ENCODE assay signal across 8 cellular contexts in the genomic region with DNA sequence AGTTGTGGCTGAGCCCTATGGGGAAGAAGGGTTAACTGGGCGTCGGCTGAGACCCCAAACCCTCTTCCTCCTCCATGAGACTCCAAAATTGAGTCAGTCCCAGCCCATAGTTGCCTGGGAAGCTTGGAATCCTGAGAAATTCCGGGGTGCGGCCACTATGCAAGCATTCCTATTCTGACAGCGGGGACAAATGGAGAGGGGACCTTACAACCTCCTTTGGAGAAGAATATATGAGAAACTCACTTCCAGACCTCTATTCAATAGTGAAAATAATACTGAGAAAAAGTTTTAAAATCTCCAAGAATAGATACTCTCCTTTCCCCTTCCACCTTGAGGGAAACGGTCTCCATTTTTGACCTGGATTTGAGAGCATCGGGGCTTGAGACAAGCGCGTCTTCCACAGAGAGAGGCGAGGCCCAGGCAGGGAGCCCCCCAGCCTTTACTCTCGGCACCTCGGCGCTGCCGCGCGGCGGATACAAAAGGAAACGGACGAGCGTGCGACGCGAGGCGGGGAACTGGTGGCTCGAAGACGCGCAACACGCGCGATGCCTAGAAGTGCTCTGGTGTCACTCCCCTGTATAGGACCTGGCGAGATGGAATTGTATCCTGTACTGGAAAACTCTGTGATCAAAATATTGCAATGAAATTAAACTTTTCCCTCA. TPM values are rescaled to one million over a fixed set of nuclear protein-coding genes. Genes with fewer than 3 reads are reported as not detected.
DNase-seq lines count a peak whose midpoint lies in the region; ATAC-seq and TF ChIP-seq lines count a peak whose summit lies in the region.

No MANE protein-coding gene starts in this region.

- peaks cover 0 to 11% of the 10 kb centered on the region in 2 donors for H3K36me3 ChIP-seq in left lung
- peaks cover 6% of the 10 kb centered on the region for H3K36me3 ChIP-seq in suprapubic skin

- H3K27ac ChIP-seq in left lung, result no peak overlapping the region
- no peak overlapping the region for H3K27ac ChIP-seq in suprapubic skin

- peaks cover 68% of the 10 kb centered on the region for H3K27me3 Mint-ChIP-seq in activated naive CD8-positive, alpha-beta T cell treated with anti-CD3 and anti-CD28 coated beads, Interleukin-2, amount 50 U/mL, for 24 hours

- H3K27ac Mint-ChIP-seq in activated naive CD8-positive, alpha-beta T cell treated with anti-CD3 and anti-CD28 coated beads, Interleukin-2, amount 50 U/mL, for 24 hours, result no peak overlapping the region

- peak overlapping the region; percentile 69 for H3K4me3 Mint-ChIP-seq in activated naive CD8-positive, alpha-beta T cell treated with anti-CD3 and anti-CD28 coated beads, Interleukin-2, amount 50 U/mL, for 24 hours

- H3K27me3 ChIP-seq in left lung (peaks cover 34 to 95% of the 10 kb centered on the region in 2 donors), suprapubic skin (peaks cover 28% of the 10 kb centered on the region)

- TF ChIP-seq CTCF in left lung (IDR thresholded peaks at IDR 0.05) (no peak), suprapubic skin (IDR thresholded peaks at IDR 0.05) (no peak)

- H3K4me1 Mint-ChIP-seq in activated naive CD8-positive, alpha-beta T cell treated with anti-CD3 and anti-CD28 coated beads, Interleukin-2, amount 50 U/mL, for 24 hours, result peaks cover 57% of the 10 kb centered on the region

- DNase-seq in NOMO-1 (lab: John Stamatoyannopoulos, UW; ENCODE audit: unreplicated experiment in 2 of 2) (peak; percentile 18 to 33), NOMO-1 treated with dmso at 0.1 percent for 144 hours (lab: John Stamatoyannopoulos, UW; ENCODE audit: unreplicated experiment) (no peak), left lung (peak in 1 of 2 donors; percentile 77), suprapubic skin (ENCODE audit: low spot score in 2 of 2) (no peak), NCI-H526 treated with DMSO at 0.1 percent for 48 hours (lab: John Stamatoyannopoulos, UW) (no peak)
- DNase-seq in activated naive CD8-positive, alpha-beta T cell treated with anti-CD3 and anti-CD28 coated beads, Interleukin-2, amount 50 U/mL, for 24 hours, result peak; percentile 54

- H3K36me3 Mint-ChIP-seq in activated naive CD8-positive, alpha-beta T cell treated with anti-CD3 and anti-CD28 coated beads, Interleukin-2, amount 50 U/mL, for 24 hours (ENCODE audit: low read depth), result peaks cover 39% of the 10 kb centered on the region

- no peak for TF ChIP-seq EP300 in suprapubic skin (IDR thresholded peaks at IDR 0.05)

- H3K4me3 ChIP-seq in left lung (peak overlapping the region; percentile 12 to 34), suprapubic skin (peak overlapping the region; percentile 49)

- ATAC-seq in activated naive CD8-positive, alpha-beta T cell treated with anti-CD3 and anti-CD28 coated beads, Interleukin-2, amount 50 U/mL, for 24 hours, result peak; percentile 23
- ATAC-seq in left lung (peak; percentile 9), HG02588 (IDR thresholded peaks at IDR 0.05; ENCODE audit: unreplicated experiment) (no peak), GM19455 (IDR thresholded peaks at IDR 0.05; ENCODE audit: unreplicated experiment) (no peak)

- WGBS in suprapubic skin, result 6% methylated on average over 31 of the region's 31 CpGs

- H3K9me3 ChIP-seq in left lung (no peaks in the 10 kb centered on the region), suprapubic skin (no peaks in the 10 kb centered on the region)

- H3K9me3 Mint-ChIP-seq in activated naive CD8-positive, alpha-beta T cell treated with anti-CD3 and anti-CD28 coated beads, Interleukin-2, amount 50 U/mL, for 24 hours, result no peaks in the 10 kb centered on the region

- H3K4me1 ChIP-seq in left lung, result peaks cover 15 to 29% of the 10 kb centered on the region in 2 donors
- peaks cover 33% of the 10 kb centered on the region for H3K4me1 ChIP-seq in suprapubic skin

- intact Hi-C loops in left lung (cut with DNase I), result no loop called here

- TF ChIP-seq POLR2A in suprapubic skin (IDR thresholded peaks at IDR 0.05), result no peak

RNA-seq across cellular contexts. Expression of a gene that starts 11.1 kb away (rescaled TPM):
- total RNA-seq in left lung (1 to 10 TPM; 3.5 to 5.0 TPM), suprapubic skin (10 to 100 TPM in 3 of 4 donors, 1 to 10 TPM in 1; 9.5 to 21.7 (median 19.8) TPM)

Comparison
In these comparisons a context has a peak if more than half of its experiments do, and no peak if none do; other contexts are left out.
1. DNase-seq: peak in NOMO-1 (2 of 2) and activated naive CD8-positive, alpha-beta T cell treated with anti-CD3 and anti-CD28 coated beads, Interleukin-2, amount 50 U/mL, for 24 hours (single experiment); none in NOMO-1 treated with dmso at 0.1 percent for 144 hours (single experiment), suprapubic skin (0 of 2) and NCI-H526 treated with DMSO at 0.1 percent for 48 hours (single experiment).
2. ATAC-seq: peak in activated naive CD8-positive, alpha-beta T cell treated with anti-CD3 and anti-CD28 coated beads, Interleukin-2, amount 50 U/mL, for 24 hours (single experiment) and left lung (single experiment); none in HG02588 (single experiment) and GM19455 (single experiment).